28 cellular contexts compared by ENCODE assay signal in genomic region chr6:136677822-136678221, GRCh38.
DNase-seq lines count a peak whose midpoint lies in the region; ATAC-seq, FAIRE-seq and TF ChIP-seq lines count a peak whose summit lies in the region.
"Had no signal": no experiment of that assay in that cellular context is flagged by ENCODE, and none has a peak within 500 bp of the region (broad histone marks: within the 10 kb centered on the region; RNA-seq: fewer than 3 reads in every experiment).

No MANE protein-coding gene starts in this region.

- H3K27me3 ChIP-seq in smooth muscle cell (ENCODE audit: low read depth) (no peaks in the 10 kb centered on the region), neuronal stem cell (ENCODE audit: control insufficient read depth in 3 of 3, insufficient read depth in 3 of 3, low read depth in 1 of 3, low read length in 3 of 3) (no peaks in the 10 kb centered on the region)
- H3K27me3 ChIP-seq: esophagus muscularis mucosa, heart left ventricle, ovary, right atrium auricular region, testis, uterus had no signal

- no peaks in the 10 kb centered on the region for H4K20me1 ChIP-seq in smooth muscle cell (ENCODE audit: low read depth)

- H3K4me3 ChIP-seq in LNCaP clone FGC (ENCODE audit: low read depth, low read length) (no peak overlapping the region), smooth muscle cell (no peak overlapping the region), neuronal stem cell (ENCODE audit: low read length in 2 of 2) (no peak overlapping the region)
- H3K4me3 ChIP-seq: esophagus muscularis mucosa, GM23248, heart left ventricle, ovary, right atrium auricular region, testis, uterus had no signal

- DNase-seq in LNCaP clone FGC (ENCODE audit: low read depth) (peak; percentile 49), left colon (no peak), smooth muscle cell (lab: John Stamatoyannopoulos, UW; ENCODE audit: unreplicated experiment) (no peak), neuronal stem cell (ENCODE audit: low spot score) (no peak), GM19239 (ENCODE audit: insufficient read length, low spot score) (no peak)
- no peak for DNase-seq in stimulated activated CD4-positive, alpha-beta T cell treated with anti-CD3 and anti-CD28 coated beads, Interleukin-15, amount 100 ng/mL, for 24 hours
- DNase-seq: activated gamma-delta T cell treated with Interleukin-2 at 50 U/mL for 16 hours; activated naive CD8-positive, alpha-beta T cell treated with anti-CD3 and anti-CD28 coated beads, Interleukin-2, amount 50 U/mL, for 24 hours; activated T-cell treated with anti-CD3 and anti-CD28 coated beads, Interleukin-2, amount 50 U/mL, for 48 hours; DMS79; effector memory CD8-positive, alpha-beta T cell; foreskin melanocyte; GM23248; heart left ventricle; kidney glomerular epithelial cell; NCI-H1048; NCI-H446; ovary; stimulated activated CD4-positive, alpha-beta T cell treated with anti-CD3 and anti-CD28 coated beads, Interleukin-2, amount 100 ng/mL, for 24 hours; stimulated activated CD8-positive, alpha-beta memory T cell treated with anti-CD3 and anti-CD28 coated beads, Interleukin-4, amount 100 ng/mL, for 48 hours; T-helper 1 cell; testis; uterus had no signal

- H2AFZ ChIP-seq in smooth muscle cell (ENCODE audit: low read depth) (no peak overlapping the region), neuronal stem cell (ENCODE audit: low read length) (no peak overlapping the region)
- H2AFZ ChIP-seq: GM23248 had no signal

- intact Hi-C loops in left colon (cut with DNase I, micrococcal nuclease), result no loop called here

- H3K36me3 ChIP-seq in smooth muscle cell (ENCODE audit: low read depth), result no peaks in the 10 kb centered on the region
- H3K36me3 ChIP-seq in neuronal stem cell (replicated peaks in 1 of 2; ENCODE audit: control insufficient read depth in 2 of 2, insufficient read depth in 2 of 2, low read length in 2 of 2), result no peaks in the 10 kb centered on the region
- H3K36me3 ChIP-seq: ovary, right atrium auricular region, uterus had no signal

- H3K9me3 ChIP-seq in smooth muscle cell (replicated peaks; ENCODE audit: low read depth), result no peaks in the 10 kb centered on the region
- H3K9me3 ChIP-seq in neuronal stem cell (replicated peaks in 1 of 2; ENCODE audit: control insufficient read depth in 2 of 2, insufficient read depth in 1 of 2, low read depth in 1 of 2, low read length in 2 of 2), result no peaks in the 10 kb centered on the region
- H3K9me3 ChIP-seq: esophagus muscularis mucosa, heart left ventricle, ovary, right atrium auricular region, testis, uterus had no signal

- FAIRE-seq in endometrium (lab: Jason Lieb, UNC) (peak; percentile 37), GM19239 (lab: Jason Lieb, UNC) (no peak)
- FAIRE-seq: astrocyte, G401.6 had no signal

- H3K27ac ChIP-seq in smooth muscle cell (ENCODE audit: low read depth) (peak overlapping the region; percentile 7), neuronal stem cell (replicated peaks; ENCODE audit: low read length) (no peak overlapping the region)
- H3K27ac ChIP-seq: esophagus muscularis mucosa, GM23248, heart left ventricle, ovary, right atrium auricular region, testis, uterus had no signal

- H3K79me2 ChIP-seq in smooth muscle cell (ENCODE audit: low read depth), result no peaks in the 10 kb centered on the region

- no peak overlapping the region for H2BK5ac ChIP-seq in neuronal stem cell (ENCODE audit: low read length)

- H3K23ac ChIP-seq in neuronal stem cell (ENCODE audit: low read depth, low read length, poor library complexity), result no peak overlapping the region

- no peak overlapping the region for H4K91ac ChIP-seq in neuronal stem cell (ENCODE audit: low read depth, low read length, poor library complexity)

- H3K4me1 ChIP-seq in smooth muscle cell (ENCODE audit: low read depth) (no peaks in the 10 kb centered on the region), neuronal stem cell (ENCODE audit: control insufficient read depth in 2 of 2, insufficient read depth in 1 of 2, low read depth in 1 of 2, low read length in 2 of 2) (no peaks in the 10 kb centered on the region)
- H3K4me1 ChIP-seq: right atrium auricular region, testis, uterus had no signal

- H3K18ac ChIP-seq in neuronal stem cell (ENCODE audit: low read length), result no peak overlapping the region

- ATAC-seq in left colon, result peak; percentile 37
- ATAC-seq: activated naive CD8-positive, alpha-beta T cell treated with anti-CD3 and anti-CD28 coated beads, Interleukin-2, amount 50 U/mL, for 24 hours; effector memory CD8-positive, alpha-beta T cell; heart left ventricle had no signal

- H4K8ac ChIP-seq in neuronal stem cell (ENCODE audit: low read depth, low read length), result no peak overlapping the region

- no peaks in the 10 kb centered on the region for H3K79me1 ChIP-seq in neuronal stem cell (ENCODE audit: low read depth, low read length)

- H2BK12ac ChIP-seq in neuronal stem cell (ENCODE audit: low read length), result no peak overlapping the region

- no peak overlapping the region for H2AK5ac ChIP-seq in neuronal stem cell (ENCODE audit: low read depth, low read length)

- H3F3A ChIP-seq in smooth muscle cell (ENCODE audit: low read depth), result no peaks in the 10 kb centered on the region

- H3K4me2 ChIP-seq in smooth muscle cell (peak overlapping the region; percentile 14), neuronal stem cell (ENCODE audit: insufficient read depth, low read length, poor library complexity, severe bottlenecking) (no peak overlapping the region)

- H2BK120ac ChIP-seq in neuronal stem cell (ENCODE audit: low read depth, low read length), result no peak overlapping the region

- no peak overlapping the region for H3K4ac ChIP-seq in neuronal stem cell (ENCODE audit: low read length)

- no peak overlapping the region for H3K14ac ChIP-seq in neuronal stem cell (ENCODE audit: low read length)

- TF ChIP-seq CTCF in LNCaP clone FGC (IDR thresholded peaks at IDR 0.05; ENCODE audit: control insufficient read depth, extremely low read depth, insufficient read depth), result no peak
- TF ChIP-seq CTCF in smooth muscle cell (IDR thresholded peaks at IDR 0.05; ENCODE audit: borderline replicate concordance, insufficient read depth, poor library complexity, severe bottlenecking), result no peak

- no peak overlapping the region for H2BK15ac ChIP-seq in neuronal stem cell (ENCODE audit: low read length)

- no peak overlapping the region for H3K9ac ChIP-seq in smooth muscle cell (ENCODE audit: low read depth)
- H3K9ac ChIP-seq in neuronal stem cell (ENCODE audit: low read depth, low read length, poor library complexity), result no peak overlapping the region
- H3K9ac ChIP-seq: GM23248 had no signal
